29 cellular contexts compared by ENCODE assay signal in the genomic region with DNA sequence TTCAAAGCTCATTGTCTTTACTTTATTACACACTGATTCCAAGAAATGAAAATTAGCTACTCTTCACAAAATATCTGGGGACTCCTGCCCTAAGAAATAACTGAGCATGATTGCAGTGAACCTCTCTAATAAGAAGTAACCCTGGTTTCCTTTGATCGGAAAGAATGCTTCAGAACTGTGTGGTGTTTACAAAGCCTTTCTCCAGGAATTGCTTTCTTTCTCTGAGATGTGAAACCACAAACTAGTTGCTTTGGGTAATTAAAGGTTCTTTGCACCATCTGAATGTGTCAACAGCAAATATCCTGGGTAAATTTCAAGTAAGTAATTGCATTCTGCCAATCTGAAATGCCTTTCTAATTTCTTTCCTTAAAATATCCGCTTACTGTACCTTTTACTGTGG.
"Had no signal": no experiment of that assay in that cellular context is flagged by ENCODE, and none has a peak within 500 bp of the region (broad histone marks: within the 10 kb centered on the region; RNA-seq: fewer than 3 reads in every experiment).

No MANE protein-coding gene starts in this region.

- H3K27me3 ChIP-seq: ascending aorta, body of pancreas, brain microvascular endothelial cell, breast epithelium had no signal

- H3K36me3 ChIP-seq: ascending aorta, brain microvascular endothelial cell, breast epithelium had no signal

- H3K4me3 ChIP-seq: ascending aorta, body of pancreas, breast epithelium had no signal

- H3K4me1 ChIP-seq: ascending aorta, body of pancreas, breast epithelium had no signal

- ATAC-seq: activated CD8-positive, alpha-beta memory T cell treated with anti-CD3 and anti-CD28 coated beads, Interleukin-2, amount 10 ng/mL, durations not matched to agents 7 days and 5 days; activated CD8-positive, alpha-beta T cell treated with anti-CD3 and anti-CD28 coated beads, Interleukin-2, amount 10 ng/mL, durations not matched to agents 7 days and 5 days; activated naive CD8-positive, alpha-beta T cell treated with anti-CD3 and anti-CD28 coated beads, Interleukin-2, amount 50 U/mL, for 24 hours; body of pancreas had no signal

- H3K9me3 ChIP-seq: ascending aorta, body of pancreas, breast epithelium had no signal

- H3K27ac ChIP-seq: ascending aorta, body of pancreas, brain microvascular endothelial cell, breast epithelium, VCaP had no signal

- DNase-seq: activated B cell treated with CpG ODN at 0.5 μM for 24 hours; activated CD4-positive, alpha-beta memory T cell treated with anti-CD3 and anti-CD28 coated beads, Interleukin-2, amount 10 ng/mL, durations not matched to agents 7 days and 5 days; activated CD4-positive, alpha-beta T cell treated with anti-CD3 and anti-CD28 coated beads for 4 hours; activated CD4-positive, alpha-beta T cell treated with anti-CD3 and anti-CD28 coated beads, Interleukin-2, amount 10 ng/mL, durations not matched to agents 24 days and 14 days; activated CD4-positive, alpha-beta T cell treated with anti-CD3 and anti-CD28 coated beads, Interleukin-2, amount 50 U/mL, for 48 hours; activated CD4-positive, CD25-positive, alpha-beta regulatory T cell treated with anti-CD3 and anti-CD28 coated beads, Interleukin-2, amount 50 U/mL, for 72 hours; activated CD8-positive, alpha-beta memory T cell treated with anti-CD3 and anti-CD28 coated beads for 24 hours; activated CD8-positive, alpha-beta memory T cell treated with anti-CD3 and anti-CD28 coated beads, Interleukin-2, amount 10 ng/mL, durations not matched to agents 7 days and 5 days; activated CD8-positive, alpha-beta memory T cell treated with anti-CD3 and anti-CD28 coated beads, Interleukin-2, amount 50 U/mL, for 48 hours; activated CD8-positive, alpha-beta T cell treated with anti-CD3 and anti-CD28 coated beads, Interleukin-2, amount 10 ng/mL, durations not matched to agents 7 days and 5 days; activated effector memory CD4-positive, alpha-beta T cell treated with Interleukin-2 at 50 U/mL for 16 hours; activated gamma-delta T cell; activated naive CD4-positive, alpha-beta T cell treated with anti-CD3 and anti-CD28 coated beads, Interleukin-2, amount 10 ng/mL, durations not matched to agents 7 days and 5 days; activated naive CD4-positive, alpha-beta T cell treated with Interleukin-2 at 50 U/mL for 16 hours; activated naive CD8-positive, alpha-beta T cell treated with anti-CD3 and anti-CD28 coated beads, Interleukin-2, amount 10 ng/mL, durations not matched to agents 7 days and 5 days; activated naive CD8-positive, alpha-beta T cell treated with anti-CD3 and anti-CD28 coated beads, Interleukin-2, amount 50 U/mL, for 24 hours; activated T-cell treated with anti-CD3 and anti-CD28 coated beads, Interleukin-2, amount 50 U/mL, for 24 hours; activated T-cell treated with anti-CD3 and anti-CD28 coated beads, Interleukin-2, amount 50 U/mL, for 48 hours; amygdala; anterior cingulate cortex; body of pancreas; brain microvascular endothelial cell; central memory CD4-positive, alpha-beta T cell; T-helper 1 cell; T-helper 2 cell; T-helper 9 cell had no signal
